In the genomic region with DNA sequence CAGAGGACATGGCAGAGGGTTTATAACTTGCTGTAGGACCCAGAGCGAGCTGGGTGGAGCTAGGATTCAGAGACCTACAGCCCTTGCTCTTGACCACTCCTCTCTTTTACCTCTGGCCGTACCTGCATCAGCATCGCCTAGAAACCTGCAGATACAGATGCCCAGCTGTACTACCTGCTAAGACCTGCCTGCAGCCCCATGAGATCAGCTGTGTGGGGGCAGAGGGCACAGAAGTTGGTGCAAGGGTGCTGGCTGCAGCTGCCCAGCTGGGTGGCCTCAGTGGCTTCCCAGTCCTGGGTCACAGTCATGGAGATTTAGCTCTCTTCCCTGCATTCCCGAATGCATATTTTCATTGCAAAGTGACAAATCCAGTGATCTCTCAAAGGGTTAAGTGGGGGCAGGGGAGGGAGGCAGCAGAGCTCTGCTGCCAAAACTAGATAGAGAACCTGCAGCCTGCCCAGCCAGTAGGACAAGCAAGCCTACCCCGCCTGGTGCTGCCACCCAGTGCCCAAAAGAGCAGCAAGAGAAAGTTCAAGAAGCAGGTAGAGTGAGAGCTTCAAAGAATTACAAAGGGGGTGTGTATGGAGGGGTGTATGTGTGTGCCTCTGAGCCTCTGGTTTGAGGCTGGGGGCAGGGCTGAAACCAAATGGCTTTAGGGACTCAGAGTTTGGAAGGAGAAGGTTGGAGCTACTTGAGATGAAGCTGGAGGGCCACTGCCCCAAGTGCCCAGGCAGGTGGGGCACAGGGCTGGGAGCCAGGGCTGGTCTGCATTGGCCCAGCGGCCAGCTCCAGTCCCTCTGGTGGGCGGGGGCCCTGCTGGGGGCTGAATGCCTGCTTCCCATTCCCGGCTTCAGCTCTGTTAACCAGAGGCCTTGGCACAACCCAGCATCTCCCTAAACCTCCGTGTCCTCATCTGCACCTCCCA, we compare ENCODE assay signal across 1 cellular context.
TF ChIP-seq lines count a peak whose summit lies in the region.

No MANE protein-coding gene starts in this region.

TF ChIP-seq in GM12891, 5 proteins besides CTCF, POLR2A, EP300 and RAD21 (continued from another document):
- no peak for TF ChIP-seq POLR2AphosphoS5 (IDR thresholded peaks at IDR 0.05; ENCODE audit: low read depth, low read length)
TF ChIP-seq in GM12891: peak in this region for 0.
